In genomic region chr17:7717756-7718350, GRCh38 we compare ENCODE assay signal across 8 cellular contexts. TPM values are rescaled to one million over a fixed set of nuclear protein-coding genes. Genes with fewer than 3 reads are reported as not detected.
A peak's percentile ranks its signal among the peaks of the same experiment; 100 is the strongest.
DNase-seq lines count a peak whose midpoint lies in the region; ATAC-seq and TF ChIP-seq lines count a peak whose summit lies in the region.
"Had no signal": no experiment of that assay in that cellular context is flagged by ENCODE, and none has a peak within 500 bp of the region (broad histone marks: within the 10 kb centered on the region; RNA-seq: fewer than 3 reads in every experiment).

No MANE protein-coding gene starts in this region.

- intact Hi-C loops in esophagus muscularis mucosa (cut with DNase I) = no loop called here

- peak overlapping the region; percentile 52 for H3K4me3 ChIP-seq in HFF-Myc (replicated peaks; ENCODE audit: low read depth, low read length)
- peak overlapping the region; percentile 45 for H3K4me3 ChIP-seq in SJSA1
- H3K4me3 ChIP-seq in esophagus muscularis mucosa = peak overlapping the region; percentile 56 to 79 (median 66)
- peak overlapping the region; percentile 92 for H3K4me3 ChIP-seq in parathyroid adenoma (ENCODE audit: low read depth, low read length)

- H3K4me2 ChIP-seq in parathyroid adenoma (ENCODE audit: low read length) = peak overlapping the region; percentile 97

- H3K27ac ChIP-seq in SJSA1 = no peak overlapping the region
- peak overlapping the region; percentile 58 to 75 (median 64) for H3K27ac ChIP-seq in esophagus muscularis mucosa (replicated peaks in 1 of 4)
- peak overlapping the region; percentile 77 for H3K27ac ChIP-seq in parathyroid adenoma

- DNase-seq in HFF-Myc (ENCODE audit: extremely low read depth, low read depth) (no peak), SJSA1 (ENCODE audit: low read depth in 1 of 2, low spot score in 2 of 2) (no peak), esophagus muscularis mucosa (ENCODE audit: extremely low spot score) (no peak), SKM-1 (lab: John Stamatoyannopoulos, UW; ENCODE audit: unreplicated experiment) (no peak)

- H3K36me3 ChIP-seq in SJSA1 = no peaks in the 10 kb centered on the region
- no peaks in the 10 kb centered on the region for H3K36me3 ChIP-seq in esophagus muscularis mucosa
- no peaks in the 10 kb centered on the region for H3K36me3 ChIP-seq in parathyroid adenoma (ENCODE audit: control insufficient read depth, insufficient read depth, low read length)

- no peak overlapping the region for H3K9ac ChIP-seq in parathyroid adenoma

- H2AFZ ChIP-seq in parathyroid adenoma = peak overlapping the region; percentile 96

- H3K9me3 ChIP-seq in SJSA1 (replicated peaks) = no peaks in the 10 kb centered on the region
- no peaks in the 10 kb centered on the region for H3K9me3 ChIP-seq in esophagus muscularis mucosa
- no peaks in the 10 kb centered on the region for H3K9me3 ChIP-seq in parathyroid adenoma (ENCODE audit: control insufficient read depth, low read length)

- H3K79me2 ChIP-seq in parathyroid adenoma = no peaks in the 10 kb centered on the region

- no peak for TF ChIP-seq CTCF in HFF-Myc (IDR thresholded peaks at IDR 0.05; ENCODE audit: low read depth, low read length, missing control alignments)
- no peak for TF ChIP-seq CTCF in esophagus muscularis mucosa (IDR thresholded peaks at IDR 0.05)
- TF ChIP-seq CTCF in parathyroid adenoma (IDR thresholded peaks at IDR 0.05) = no peak

- H3K4me1 ChIP-seq in SJSA1 (replicated peaks) (peaks cover 11% of the 10 kb centered on the region), esophagus muscularis mucosa (peaks cover 18 to 25% (median 21%) of the 10 kb centered on the region in 4 donors), parathyroid adenoma (peaks cover 7% of the 10 kb centered on the region)

- TF ChIP-seq POLR2A in esophagus muscularis mucosa (IDR thresholded peaks at IDR 0.05; ENCODE audit: low read depth) = no peak

- ATAC-seq in HG03354 (IDR thresholded peaks at IDR 0.05; ENCODE audit: poor library complexity, severe bottlenecking, unreplicated experiment) = no peak
- no peak for ATAC-seq in esophagus mucosa

- H3K27me3 ChIP-seq in SJSA1 (replicated peaks) (peaks cover 43% of the 10 kb centered on the region), esophagus muscularis mucosa (peaks cover 0 to 46% (median 13%) of the 10 kb centered on the region in 4 donors), parathyroid adenoma (ENCODE audit: control insufficient read depth, insufficient read depth, low read length) (no peaks in the 10 kb centered on the region)

- TF ChIP-seq EP300 in esophagus muscularis mucosa (IDR thresholded peaks at IDR 0.05) = no peak

- WGBS in esophagus muscularis mucosa = 7% methylated on average over 16 of the region's 16 CpGs

RNA-seq across cellular contexts. Expression of gene DNAH2, which starts 0.3 kb away (rescaled TPM):
- total RNA-seq in SJSA1 (2014; rRNA removed; shearing (Covaris generic)) = not detected in 2 replicates
- total RNA-seq in esophagus muscularis mucosa (under 1 TPM; under 0.01 to 0.17 (median 0.06) TPM), esophagus mucosa (0.04 TPM)
- total RNA-seq: T-helper 2 cell treated with Interferon-gamma antibody and Interleukin-4, amounts not matched to agents 100 ng/mL and 5 ng/mL, for 36 hours had no signal

RNA-seq across cellular contexts. Expression of gene EFNB3, which starts 12.9 kb away (rescaled TPM):
- total RNA-seq in SJSA1 (2014; rRNA removed; shearing (Covaris generic)) = not detected in 2 replicates
- total RNA-seq in esophagus muscularis mucosa (under 1 TPM; 0.17 to 0.42 (median 0.33) TPM), esophagus mucosa (1.6 TPM)
- total RNA-seq: T-helper 2 cell treated with Interferon-gamma antibody and Interleukin-4, amounts not matched to agents 100 ng/mL and 5 ng/mL, for 36 hours had no signal

RNA-seq across cellular contexts. Expression of gene WRAP53, which starts 29.6 kb away (rescaled TPM):
- 13.8 and 14.2 TPM in 2 replicates for total RNA-seq in SJSA1 (2014; rRNA removed; shearing (Covaris generic))
- total RNA-seq in esophagus muscularis mucosa = 1 to 10 TPM; 3.3 to 6.4 (median 3.8) TPM
- 8.5 TPM for total RNA-seq in esophagus mucosa

RNA-seq across cellular contexts. Expression of gene TP53, which starts 30.6 kb away (rescaled TPM):
- total RNA-seq in SJSA1 (2014; rRNA removed; shearing (Covaris generic)) = 28.4 and 40.6 TPM in 2 replicates
- total RNA-seq in esophagus muscularis mucosa = 10 to 100 TPM; 14.9 to 18.3 (median 16.1) TPM
- 74.1 TPM for total RNA-seq in esophagus mucosa
